4 cellular contexts compared by ENCODE assay signal in the genomic region with DNA sequence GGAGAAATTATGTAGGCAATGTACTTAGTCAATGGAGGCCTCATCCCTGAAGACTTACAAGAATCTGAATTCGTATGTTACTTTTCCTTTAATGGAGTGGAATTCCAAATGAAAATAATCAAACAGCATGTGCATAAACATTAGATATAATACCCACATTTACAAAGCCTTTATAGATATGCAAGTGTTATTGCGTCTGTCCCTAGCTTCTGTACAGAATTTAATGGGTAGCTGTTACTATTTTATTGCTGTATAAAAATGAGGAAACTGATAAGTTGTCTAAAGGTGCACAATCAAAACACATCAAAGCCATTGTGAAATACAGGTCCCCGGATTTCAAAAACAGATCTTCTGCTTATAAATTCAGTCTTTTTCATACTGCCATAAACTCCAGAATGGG. TPM values are rescaled to one million over a fixed set of nuclear protein-coding genes. Genes with fewer than 3 reads are reported as not detected.
"Had no signal": no experiment of that assay in that cellular context is flagged by ENCODE, and none has a peak within 500 bp of the region (broad histone marks: within the 10 kb centered on the region; RNA-seq: fewer than 3 reads in every experiment).

No MANE protein-coding gene starts in this region.

RNA-seq across cellular contexts. Expression of gene RNU1-4, which starts 12.5 kb away (rescaled TPM):
- total RNA-seq: myocyte had no signal
- polyA plus RNA-seq: hepatocyte, lung, mammary epithelial cell had no signal
